In the genomic region with DNA sequence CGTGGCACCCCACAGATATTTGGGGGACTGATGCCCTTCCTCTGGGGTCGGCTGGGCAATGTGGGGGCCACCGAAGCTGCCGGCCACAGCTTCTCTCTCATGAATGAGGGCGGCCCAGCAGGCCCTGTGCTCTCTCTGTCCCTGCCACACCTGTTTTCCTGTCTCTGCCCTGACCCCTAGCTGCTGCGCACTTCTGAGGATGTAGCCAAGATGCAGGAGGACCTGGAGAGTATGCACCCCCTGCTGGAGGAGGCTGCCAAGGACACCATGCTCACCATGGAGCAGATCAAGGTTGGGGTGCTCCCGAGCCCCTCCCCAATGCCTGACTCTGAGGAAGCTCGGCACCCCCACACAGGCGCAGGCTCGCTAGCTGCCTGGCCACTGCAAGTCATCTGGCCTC, we compare ENCODE assay signal across 8 cellular contexts. TPM values are rescaled to one million over a fixed set of nuclear protein-coding genes. Genes with fewer than 3 reads are reported as not detected.
A peak's percentile ranks its signal among the peaks of the same experiment; 100 is the strongest.
DNase-seq lines count a peak whose midpoint lies in the region; ATAC-seq and TF ChIP-seq lines count a peak whose summit lies in the region.

No MANE protein-coding gene starts in this region.

- no peak overlapping the region for H3T11ph ChIP-seq in H9 (ENCODE audit: low read length)

- H2AFZ ChIP-seq in H9 (ENCODE audit: low read length), result no peak overlapping the region

- in situ Hi-C loops in SK-MEL-5 (cut with HindIII; ENCODE audit: low pct_unique_long_range_greater_than_20kb, low sequenced_read_pairs), result no loop called here

- peak overlapping the region in 2 of 3 experiments; percentile 18 to 90; a peak in 3 of 7 replicates for H3K27ac Mint-ChIP-seq in H9
- H3K27ac Mint-ChIP-seq in stimulated activated memory B cell treated with anti-CD40 and anti-IgM and Interleukin-4, amounts not matched to agents 10 μg/mL and 1 μg/mL and 100 μg/mL, for 72 hours, result no peak overlapping the region

- H3K18ac ChIP-seq in H9 (ENCODE audit: insufficient read length, low read depth, low read length), result no peak overlapping the region

- WGBS in H9 (ENCODE audit: extremely low coverage, insufficient read length, low lambda C conversion rate), result no CpG with 5 or more reads among the region's 10 CpGs

- no peak for ATAC-seq in stimulated activated memory B cell treated with anti-CD40 and anti-IgM and Interleukin-4, amounts not matched to agents 10 μg/mL and 1 μg/mL and 100 μg/mL, for 72 hours

- no peaks in the 10 kb centered on the region for H3K9me3 ChIP-seq in H9 (ENCODE audit: control insufficient read depth, low read depth, low read length)

- peak; percentile 94 for TF ChIP-seq CTCF in H9 (conservative IDR thresholded peaks at IDR 0.05)
- peak in 21 of 56 donors; percentile 13 to 39 (median 23) for TF ChIP-seq CTCF in dorsolateral prefrontal cortex (IDR thresholded peaks at IDR 0.05 in 54 of 56, conservative IDR thresholded peaks at IDR 0.05 in 2 of 56; ENCODE audit: low read depth in 1 of 56, partially characterized antibody in 56 of 56)

- H3K4me2 ChIP-seq in H9 (ENCODE audit: insufficient read depth, insufficient read length, low read length), result no peak overlapping the region

- H3K56ac ChIP-seq in H9 (ENCODE audit: insufficient read length, low read depth, low read length), result no peak overlapping the region

- no peaks in the 10 kb centered on the region for H4K20me1 ChIP-seq in H9 (ENCODE audit: control insufficient read depth, insufficient read depth, insufficient read length)

- H2AK5ac ChIP-seq in H9 (ENCODE audit: insufficient read length, low read length), result no peak overlapping the region

- no peak overlapping the region for H2BK5ac ChIP-seq in H9 (ENCODE audit: insufficient read length, low read length)

- no peaks in the 10 kb centered on the region for H3K79me2 ChIP-seq in H9 (ENCODE audit: insufficient read depth, low read length)

- no peak overlapping the region for H3K23ac ChIP-seq in H9 (ENCODE audit: insufficient read length, low read depth, low read length)

- no peak overlapping the region for H2BK12ac ChIP-seq in H9 (ENCODE audit: insufficient read length, low read depth, low read length)

- H3K9me3 Mint-ChIP-seq in H9, result no peaks in the 10 kb centered on the region
- no peaks in the 10 kb centered on the region for H3K9me3 Mint-ChIP-seq in stimulated activated memory B cell treated with anti-CD40 and anti-IgM and Interleukin-4, amounts not matched to agents 10 μg/mL and 1 μg/mL and 100 μg/mL, for 72 hours

- intact Hi-C loops in dorsolateral prefrontal cortex (cut with DNase I), result loop anchor here in 1 of 2 donors (10.0 kb wide), 1 partner anchor 90 kb away; no protein-coding TSS in a partner anchor

- H3K14ac ChIP-seq in H9 (ENCODE audit: insufficient read depth, low read length), result no peak overlapping the region

- no peak overlapping the region for H2BK120ac ChIP-seq in H9 (ENCODE audit: low read depth, low read length, poor library complexity, severe bottlenecking)

- no peaks in the 10 kb centered on the region for H3K36me3 Mint-ChIP-seq in H9 (ENCODE audit: insufficient read depth in 1 of 3, low read depth in 3 of 3)
- peaks cover 13% of the 10 kb centered on the region for H3K36me3 Mint-ChIP-seq in stimulated activated memory B cell treated with anti-CD40 and anti-IgM and Interleukin-4, amounts not matched to agents 10 μg/mL and 1 μg/mL and 100 μg/mL, for 72 hours

- H3K4me1 Mint-ChIP-seq in H9, result peaks cover 10 to 14% of the 10 kb centered on the region in 2 experiments
- peaks cover 5% of the 10 kb centered on the region for H3K4me1 Mint-ChIP-seq in stimulated activated memory B cell treated with anti-CD40 and anti-IgM and Interleukin-4, amounts not matched to agents 10 μg/mL and 1 μg/mL and 100 μg/mL, for 72 hours

- no peak overlapping the region for H4K8ac ChIP-seq in H9 (replicated peaks; ENCODE audit: insufficient read length, low read depth, low read length)

- no peaks in the 10 kb centered on the region for H3K79me1 ChIP-seq in H9 (ENCODE audit: insufficient read depth, low read depth, low read length, poor library complexity, severe bottlenecking)

- H3K4ac ChIP-seq in H9 (ENCODE audit: low read depth, low read length), result no peak overlapping the region

- H4K91ac ChIP-seq in H9 (ENCODE audit: insufficient read length, low read depth, low read length), result no peak overlapping the region

- H3K4me3 Mint-ChIP-seq in H9, result no peak overlapping the region
- no peak overlapping the region for H3K4me3 Mint-ChIP-seq in stimulated activated memory B cell treated with anti-CD40 and anti-IgM and Interleukin-4, amounts not matched to agents 10 μg/mL and 1 μg/mL and 100 μg/mL, for 72 hours

- H3K27me3 ChIP-seq in H9 (ENCODE audit: insufficient read depth, low read length) (no peaks in the 10 kb centered on the region), dorsolateral prefrontal cortex (no peaks in the 10 kb centered on the region)

- H3K4me1 ChIP-seq in H9 (ENCODE audit: insufficient read depth, low read length), result no peaks in the 10 kb centered on the region

- H3K23me2 ChIP-seq in H9 (ENCODE audit: insufficient read length, low read depth, low read length, poor library complexity, severe bottlenecking), result no peaks in the 10 kb centered on the region

- H2BK20ac ChIP-seq in H9 (ENCODE audit: low read depth, low read length, poor library complexity, severe bottlenecking), result no peak overlapping the region

- H3K4me3 ChIP-seq in dorsolateral prefrontal cortex, result no peak overlapping the region

- no peak overlapping the region for H2BK15ac ChIP-seq in H9 (ENCODE audit: low read depth, low read length)

- H3K27ac ChIP-seq in H9 (ENCODE audit: insufficient read length, low read depth, low read length), result no peak overlapping the region
- H3K27ac ChIP-seq in dorsolateral prefrontal cortex, result no peak overlapping the region

- H3K27me3 Mint-ChIP-seq in H9 (ENCODE audit: low read depth), result peaks cover 7% of the 10 kb centered on the region
- H3K27me3 Mint-ChIP-seq in stimulated activated memory B cell treated with anti-CD40 and anti-IgM and Interleukin-4, amounts not matched to agents 10 μg/mL and 1 μg/mL and 100 μg/mL, for 72 hours, result no peaks in the 10 kb centered on the region

- H3K9ac ChIP-seq in H9 (ENCODE audit: extremely low read depth, insufficient read length, low read length), result no peak overlapping the region

- peak; percentile 11 for DNase-seq in COR-L47 (lab: John Stamatoyannopoulos, UW)
- DNase-seq in H9, result peak; percentile 93
- peak; percentile 67 for DNase-seq in SK-MEL-5 (ENCODE audit: low read depth, low spot score)
- peak; percentile 71 for DNase-seq in hepatic stellate cell (ENCODE audit: low spot score)
- no peak for DNase-seq in amygdala (lab: John Stamatoyannopoulos, UW)
- DNase-seq in epidermal melanocyte (ENCODE audit: insufficient read length, low spot score), result no peak
- no peak for DNase-seq in dorsolateral prefrontal cortex

- no peak overlapping the region for H4K5ac ChIP-seq in H9 (ENCODE audit: insufficient read length, low read depth, low read length)

RNA-seq across cellular contexts. Expression of a gene that starts 24.7 kb away (rescaled TPM):
- total RNA-seq in H9 (2021) (79.6 and 84.1 TPM in 2 replicates), dorsolateral prefrontal cortex (100 to 1,000 TPM in 117 of 120 experiments, 10 to 100 TPM in 3; 79.2 to 188 (median 136) TPM)
- total RNA-seq in SK-MEL-5 (2014; rRNA removed; shearing (Covaris generic)), result 73.5 and 78.2 TPM in 2 replicates
- polyA plus RNA-seq in SK-MEL-5 (2015; cell fraction: cytosol; rRNA removed), result 95.0 and 107 TPM in 2 replicates
- polyA plus RNA-seq in SK-MEL-5 (2015; cell fraction: nucleus; rRNA removed), result 223 and 275 TPM in 2 replicates

RNA-seq across cellular contexts. Expression of a gene that starts 25.3 kb away (rescaled TPM):
- 9.4 and 9.9 TPM in 2 replicates for total RNA-seq in H9 (2021)
- total RNA-seq in SK-MEL-5 (2014; rRNA removed; shearing (Covaris generic)), result 13.8 and 20.1 TPM in 2 replicates
- polyA plus RNA-seq in SK-MEL-5 (2015; cell fraction: cytosol; rRNA removed), result 18.8 and 21.2 TPM in 2 replicates
- polyA plus RNA-seq in SK-MEL-5 (2015; cell fraction: nucleus; rRNA removed), result 40.5 and 53.0 TPM in 2 replicates
- 10 to 100 TPM in 104 of 120 experiments, 1 to 10 TPM in 16; 5.3 to 27.0 (median 14.3) TPM for total RNA-seq in dorsolateral prefrontal cortex

RNA-seq across cellular contexts. Expression of a gene that starts 59.7 kb away (rescaled TPM):
- total RNA-seq in H9 (2021), result 1.7 and 2.4 TPM in 2 replicates
- 0.40 and 0.43 TPM in 2 replicates for total RNA-seq in SK-MEL-5 (2014; rRNA removed; shearing (Covaris generic))
- polyA plus RNA-seq in SK-MEL-5 (2015; cell fraction: cytosol; rRNA removed), result 1.2 and 1.9 TPM in 2 replicates
- polyA plus RNA-seq in SK-MEL-5 (2015; cell fraction: nucleus; rRNA removed), result 0.58 and 4.6 TPM in 2 replicates
- 10 to 100 TPM in 36 of 120 experiments, 1 to 10 TPM in 84; 1.6 to 23.6 (median 7.0) TPM for total RNA-seq in dorsolateral prefrontal cortex

Comparison
In these comparisons a context has a peak if more than half of its experiments do, and no peak if none do; other contexts are left out.
1. DNase-seq: peak in COR-L47 (single experiment), H9 (single experiment), SK-MEL-5 (single experiment) and hepatic stellate cell (single experiment); none in amygdala (0 of 56), epidermal melanocyte (single experiment) and dorsolateral prefrontal cortex (0 of 10).